19 cellular contexts compared by ENCODE assay signal in the genomic region with DNA sequence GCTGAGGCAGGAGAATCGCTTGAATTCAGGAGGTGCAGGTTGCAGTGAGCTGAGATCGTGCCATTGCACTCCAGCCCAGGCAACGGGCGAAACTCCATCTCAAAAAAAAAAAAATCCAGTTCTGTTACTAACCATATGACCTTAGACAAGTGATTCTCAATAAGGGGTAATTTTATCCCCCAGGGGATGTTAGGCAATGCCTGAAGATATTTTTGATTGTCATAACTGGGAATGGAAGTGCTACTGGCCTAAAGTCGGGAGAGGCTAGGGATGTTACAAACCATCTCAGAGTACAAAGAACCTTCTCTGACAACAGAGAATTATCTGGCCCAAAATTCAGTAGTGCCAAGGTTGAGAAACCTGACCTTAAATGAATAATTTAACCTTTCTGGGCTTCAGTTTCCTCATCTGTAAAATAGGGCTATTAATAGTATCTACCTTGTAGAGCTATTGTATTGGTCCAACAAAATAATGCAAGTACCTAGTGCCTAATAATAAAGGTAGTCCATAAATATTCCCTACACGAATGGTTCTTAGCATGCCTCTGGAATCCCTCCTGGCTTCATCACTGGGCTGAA. TPM values are rescaled to one million over a fixed set of nuclear protein-coding genes. Genes with fewer than 3 reads are reported as not detected.
A peak's percentile ranks its signal among the peaks of the same experiment; 100 is the strongest.
DNase-seq lines count a peak whose midpoint lies in the region; ATAC-seq and TF ChIP-seq lines count a peak whose summit lies in the region.
"Had no signal": no experiment of that assay in that cellular context is flagged by ENCODE, and none has a peak within 500 bp of the region (broad histone marks: within the 10 kb centered on the region; RNA-seq: fewer than 3 reads in every experiment).

No MANE protein-coding gene starts in this region.

- POLR2A ChIA-PET in naive thymus-derived CD8-positive, alpha-beta T cell (lab: Charles Lee), result no interaction called here

- no peak for DNase-seq in activated naive CD8-positive, alpha-beta T cell treated with anti-CD3 and anti-CD28 coated beads, Interleukin-2, amount 50 U/mL, for 24 hours
- no peak for DNase-seq in activated naive CD8-positive, alpha-beta T cell treated with anti-CD3 and anti-CD28 coated beads for 36 hours
- DNase-seq in central memory CD8-positive, alpha-beta T cell (ENCODE audit: low spot score in 2 of 2), result no peak
- no peak for DNase-seq in naive thymus-derived CD8-positive, alpha-beta T cell
- DNase-seq in tibial artery (no peak), CD1c-positive myeloid dendritic cell (ENCODE audit: extremely low spot score) (no peak), GM13976 (ENCODE audit: low spot score) (no peak)
- DNase-seq: ACHN; activated CD4-positive, alpha-beta T cell treated with anti-CD3 and anti-CD28 coated beads for 36 hours; effector CD4-positive, alpha-beta T cell; NCI-H146; NCI-H524 treated with DMSO at 0.1 percent for 48 hours; OCI-M1; spleen; T1000 had no signal

- in situ Hi-C loops in GM13976 (cut with MboI; ENCODE audit: low sequenced_read_pairs, unreplicated experiment), result no loop called here

- H3K4me1 Mint-ChIP-seq in activated naive CD8-positive, alpha-beta T cell treated with anti-CD3 and anti-CD28 coated beads, Interleukin-2, amount 50 U/mL, for 24 hours, result peaks cover 67% of the 10 kb centered on the region
- peaks cover 56% of the 10 kb centered on the region for H3K4me1 Mint-ChIP-seq in activated naive CD8-positive, alpha-beta T cell treated with anti-CD3 and anti-CD28 coated beads for 36 hours
- peaks cover 30% of the 10 kb centered on the region for H3K4me1 Mint-ChIP-seq in central memory CD8-positive, alpha-beta T cell
- H3K4me1 Mint-ChIP-seq in naive thymus-derived CD8-positive, alpha-beta T cell, result peaks cover 11 to 50% (median 26%) of the 10 kb centered on the region in 4 donors

- H3K27ac ChIP-seq in tibial artery, result peak overlapping the region; percentile 94 to 97
- H3K27ac ChIP-seq: spleen had no signal

- H3K36me3 Mint-ChIP-seq in activated naive CD8-positive, alpha-beta T cell treated with anti-CD3 and anti-CD28 coated beads, Interleukin-2, amount 50 U/mL, for 24 hours (ENCODE audit: low read depth), result peaks cover 3% of the 10 kb centered on the region
- H3K36me3 Mint-ChIP-seq in activated naive CD8-positive, alpha-beta T cell treated with anti-CD3 and anti-CD28 coated beads for 36 hours, result no peaks in the 10 kb centered on the region
- H3K36me3 Mint-ChIP-seq in central memory CD8-positive, alpha-beta T cell (ENCODE audit: insufficient read depth), result peaks cover 21% of the 10 kb centered on the region
- no peaks in the 10 kb centered on the region for H3K36me3 Mint-ChIP-seq in naive thymus-derived CD8-positive, alpha-beta T cell
- H3K36me3 Mint-ChIP-seq: activated naive CD4-positive, alpha-beta T cell treated with anti-CD3 and anti-CD28 coated beads, Interleukin-2, amount 50 U/mL, for 72 hours had no signal

- TF ChIP-seq CTCF in tibial artery (IDR thresholded peaks at IDR 0.05) (no peak), GM13976 (IDR thresholded peaks at IDR 0.05; ENCODE audit: borderline replicate concordance, control extremely low read depth, extremely low read depth, insufficient read depth, missing control alignments) (no peak)

- H3K27me3 ChIP-seq in tibial artery, result no peaks in the 10 kb centered on the region

- no peaks in the 10 kb centered on the region for H3K36me3 ChIP-seq in tibial artery
- H3K36me3 ChIP-seq: spleen had no signal

- no peak overlapping the region for H3K27ac Mint-ChIP-seq in activated naive CD8-positive, alpha-beta T cell treated with anti-CD3 and anti-CD28 coated beads, Interleukin-2, amount 50 U/mL, for 24 hours
- H3K27ac Mint-ChIP-seq in activated naive CD8-positive, alpha-beta T cell treated with anti-CD3 and anti-CD28 coated beads for 36 hours, result no peak overlapping the region
- H3K27ac Mint-ChIP-seq in central memory CD8-positive, alpha-beta T cell (ENCODE audit: low read depth), result peak overlapping the region; percentile 98
- peak overlapping the region in 8 of 10 donors; percentile 22 to 100 (median 98) for H3K27ac Mint-ChIP-seq in naive thymus-derived CD8-positive, alpha-beta T cell

- no peaks in the 10 kb centered on the region for H3K9me3 Mint-ChIP-seq in activated naive CD8-positive, alpha-beta T cell treated with anti-CD3 and anti-CD28 coated beads, Interleukin-2, amount 50 U/mL, for 24 hours
- no peaks in the 10 kb centered on the region for H3K9me3 Mint-ChIP-seq in activated naive CD8-positive, alpha-beta T cell treated with anti-CD3 and anti-CD28 coated beads for 36 hours
- no peaks in the 10 kb centered on the region for H3K9me3 Mint-ChIP-seq in central memory CD8-positive, alpha-beta T cell
- no peaks in the 10 kb centered on the region for H3K9me3 Mint-ChIP-seq in naive thymus-derived CD8-positive, alpha-beta T cell
- H3K9me3 Mint-ChIP-seq: activated naive CD4-positive, alpha-beta T cell treated with anti-CD3 and anti-CD28 coated beads, Interleukin-2, amount 50 U/mL, for 72 hours had no signal

- H3K4me1 ChIP-seq in tibial artery, result peaks cover 7 to 49% (median 39%) of the 10 kb centered on the region in 4 donors

- H3K27me3 Mint-ChIP-seq in activated naive CD8-positive, alpha-beta T cell treated with anti-CD3 and anti-CD28 coated beads, Interleukin-2, amount 50 U/mL, for 24 hours, result peaks cover 9% of the 10 kb centered on the region
- peaks cover 15% of the 10 kb centered on the region for H3K27me3 Mint-ChIP-seq in activated naive CD8-positive, alpha-beta T cell treated with anti-CD3 and anti-CD28 coated beads for 36 hours
- H3K27me3 Mint-ChIP-seq in central memory CD8-positive, alpha-beta T cell, result no peaks in the 10 kb centered on the region
- peaks cover 1 to 14% (median 11%) of the 10 kb centered on the region in 5 donors for H3K27me3 Mint-ChIP-seq in naive thymus-derived CD8-positive, alpha-beta T cell

- H3K9me3 ChIP-seq in tibial artery, result no peaks in the 10 kb centered on the region
- H3K9me3 ChIP-seq: spleen had no signal

- H3K4me3 Mint-ChIP-seq in activated naive CD8-positive, alpha-beta T cell treated with anti-CD3 and anti-CD28 coated beads, Interleukin-2, amount 50 U/mL, for 24 hours, result peak overlapping the region; percentile 11
- H3K4me3 Mint-ChIP-seq in activated naive CD8-positive, alpha-beta T cell treated with anti-CD3 and anti-CD28 coated beads for 36 hours, result no peak overlapping the region
- no peak overlapping the region for H3K4me3 Mint-ChIP-seq in central memory CD8-positive, alpha-beta T cell
- no peak overlapping the region for H3K4me3 Mint-ChIP-seq in naive thymus-derived CD8-positive, alpha-beta T cell

- intact Hi-C loops in tibial artery (cut with DNase I; ENCODE audit: low total_unique reads), result no loop called here

- no peak overlapping the region for H3K4me3 ChIP-seq in tibial artery
- H3K4me3 ChIP-seq: spleen had no signal

- no peak for ATAC-seq in activated naive CD8-positive, alpha-beta T cell treated with anti-CD3 and anti-CD28 coated beads, Interleukin-2, amount 50 U/mL, for 24 hours
- no peak for ATAC-seq in central memory CD8-positive, alpha-beta T cell (replicated peaks; ENCODE audit: extremely low read depth, poor library complexity, severe bottlenecking)
- ATAC-seq in naive thymus-derived CD8-positive, alpha-beta T cell, result no peak
- no peak for ATAC-seq in GM21786 (IDR thresholded peaks at IDR 0.05; ENCODE audit: unreplicated experiment)
- ATAC-seq: activated CD4-positive, alpha-beta T cell treated with anti-CD3 and anti-CD28 coated beads for 36 hours; activated naive CD4-positive, alpha-beta T cell treated with anti-CD3 and anti-CD28 coated beads, Interleukin-2, amount 50 U/mL, for 72 hours; left lobe of liver had no signal

RNA-seq across cellular contexts. Expression of gene LMNA, which starts 5.8 kb away (rescaled TPM):
- 10 to 100 TPM; 32.3 to 37.8 TPM for total RNA-seq in activated naive CD8-positive, alpha-beta T cell treated with anti-CD3 and anti-CD28 coated beads for 36 hours
- 1 to 10 TPM; 2.0 to 2.7 TPM for total RNA-seq in naive thymus-derived CD8-positive, alpha-beta T cell
- 1 to 10 TPM in 1 of 3 donors, under 1 TPM in 2; 0.62 to 4.0 (median 0.75) TPM for polyA plus RNA-seq in naive thymus-derived CD8-positive, alpha-beta T cell

RNA-seq across cellular contexts. Expression of gene MEX3A, which starts 26.5 kb away (rescaled TPM):
- total RNA-seq in activated naive CD8-positive, alpha-beta T cell treated with anti-CD3 and anti-CD28 coated beads for 36 hours, result under 1 TPM; 0.34 to 0.35 TPM
- total RNA-seq in naive thymus-derived CD8-positive, alpha-beta T cell, result under 1 TPM in 1 of 2 experiments, not detected in 1; 0.38 TPM
- not detected for polyA plus RNA-seq in naive thymus-derived CD8-positive, alpha-beta T cell

RNA-seq across cellular contexts. Expression of gene SEMA4A, which starts 44.6 kb away (rescaled TPM):
- 10 to 100 TPM; 13.2 to 16.1 TPM for total RNA-seq in activated naive CD8-positive, alpha-beta T cell treated with anti-CD3 and anti-CD28 coated beads for 36 hours
- 1 to 10 TPM; 1.2 TPM for total RNA-seq in naive thymus-derived CD8-positive, alpha-beta T cell
- 1 to 10 TPM in 1 of 3 donors, under 1 TPM in 2; 0.16 to 1.4 (median 0.22) TPM for polyA plus RNA-seq in naive thymus-derived CD8-positive, alpha-beta T cell

RNA-seq across cellular contexts. Expression of gene RAB25, which starts 47.8 kb away (rescaled TPM):
- total RNA-seq in activated naive CD8-positive, alpha-beta T cell treated with anti-CD3 and anti-CD28 coated beads for 36 hours, result under 1 TPM; 0.64 to 0.99 TPM
- total RNA-seq in naive thymus-derived CD8-positive, alpha-beta T cell, result 1 to 10 TPM; 1.1 to 1.3 TPM
- 1 to 10 TPM in 1 of 3 donors, under 1 TPM in 2; 0.81 to 2.0 (median 0.96) TPM for polyA plus RNA-seq in naive thymus-derived CD8-positive, alpha-beta T cell
- total RNA-seq: myocyte had no signal

RNA-seq across cellular contexts. Expression of gene LAMTOR2, which starts 54.2 kb away (rescaled TPM):
- 10 to 100 TPM; 45.9 to 49.1 TPM for total RNA-seq in activated naive CD8-positive, alpha-beta T cell treated with anti-CD3 and anti-CD28 coated beads for 36 hours
- 10 to 100 TPM; 22.6 to 24.2 TPM for total RNA-seq in naive thymus-derived CD8-positive, alpha-beta T cell
- 100 to 1,000 TPM in 1 of 3 donors, 10 to 100 TPM in 2; 89.1 to 102 (median 96.1) TPM for polyA plus RNA-seq in naive thymus-derived CD8-positive, alpha-beta T cell

Comparison
In these comparisons a context has a peak if more than half of its experiments do, and no peak if none do; other contexts are left out.
1. H3K27ac Mint-ChIP-seq: peak in central memory CD8-positive, alpha-beta T cell (single experiment) and naive thymus-derived CD8-positive, alpha-beta T cell (8 of 10); none in activated naive CD8-positive, alpha-beta T cell treated with anti-CD3 and anti-CD28 coated beads, Interleukin-2, amount 50 U/mL, for 24 hours (single experiment) and activated naive CD8-positive, alpha-beta T cell treated with anti-CD3 and anti-CD28 coated beads for 36 hours (single experiment).
2. RNA of gene LMNA, which starts 5.8 kb away (total RNA-seq): 32.3 to 37.8 TPM in activated naive CD8-positive, alpha-beta T cell treated with anti-CD3 and anti-CD28 coated beads for 36 hours; 2.0 to 2.7 TPM in naive thymus-derived CD8-positive, alpha-beta T cell; every median in the first group is over 4 times any median in the second.
3. RNA of gene SEMA4A, which starts 44.6 kb away (total RNA-seq): 13.2 to 16.1 TPM in activated naive CD8-positive, alpha-beta T cell treated with anti-CD3 and anti-CD28 coated beads for 36 hours; 1.2 TPM in naive thymus-derived CD8-positive, alpha-beta T cell; every median in the first group is over 4 times any median in the second.